In the genomic region with DNA sequence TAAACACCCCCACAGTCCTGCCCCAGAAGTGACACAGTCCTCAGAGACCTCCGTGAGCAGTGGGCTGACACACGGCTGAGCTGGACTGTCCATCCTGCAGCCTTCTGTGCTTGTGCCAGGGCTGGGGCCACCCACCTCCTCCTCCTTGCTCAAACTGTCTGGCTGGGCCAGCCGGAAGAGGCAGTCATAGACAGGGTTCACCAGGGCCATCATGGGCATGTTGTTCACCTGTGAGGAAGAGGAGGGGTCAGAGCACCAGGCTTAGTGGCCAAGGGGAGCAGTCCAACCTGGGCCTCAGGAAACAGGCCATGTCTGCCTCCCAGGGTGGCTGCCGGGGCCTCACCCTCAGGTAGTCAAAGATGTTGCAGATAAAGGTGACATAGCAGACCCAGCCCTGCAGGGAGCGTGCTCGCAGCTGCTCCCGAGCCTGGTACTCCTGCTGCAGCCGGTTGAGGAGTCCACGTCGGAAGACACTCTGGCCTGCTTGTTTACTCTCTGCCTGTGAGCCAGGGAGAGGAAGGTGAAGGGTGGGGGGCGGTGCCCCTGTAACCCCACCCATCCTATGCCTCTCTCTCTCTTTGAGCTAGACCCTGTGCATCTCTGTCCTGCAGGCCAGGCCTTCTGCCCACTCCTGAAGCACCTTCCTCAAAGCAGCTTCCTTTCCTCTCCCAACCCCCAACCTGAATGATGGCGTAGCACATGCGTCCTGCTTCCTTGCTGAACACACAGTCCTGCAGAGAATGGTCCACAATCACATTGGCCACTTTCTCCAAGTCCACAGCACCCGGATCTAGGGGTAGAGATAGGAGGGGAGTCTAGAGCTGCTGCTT, we compare ENCODE assay signal across 1 cellular context.
TF ChIP-seq lines count a peak whose summit lies in the region.

No MANE protein-coding gene starts in this region.

TF ChIP-seq in HepG2, 621 proteins besides CTCF, POLR2A, EP300 and RAD21 (continued from another document and continues in another):
- TF ChIP-seq REST (IDR thresholded peaks at IDR 0.05; ENCODE audit: borderline replicate concordance in 1 of 2, low read depth in 1 of 2, low read length in 2 of 2): no peak; a peak in 1 of 4 replicates
- peak; percentile 89 for TF ChIP-seq ZNF619 (CRISPR knock-in tag; IDR thresholded peaks at IDR 0.05)
- no peak for TF ChIP-seq SMYD3 (CRISPR knock-in tag; IDR thresholded peaks at IDR 0.05)
- no peak for TF ChIP-seq ZFP36L2 (CRISPR knock-in tag; IDR thresholded peaks at IDR 0.05)
- peak; percentile 60; the same call in 1 of the 2 replicates for TF ChIP-seq ZBTB3 (CRISPR knock-in tag; IDR thresholded peaks at IDR 0.05; ENCODE audit: borderline replicate concordance, low read depth)
- TF ChIP-seq CEBPB (IDR thresholded peaks at IDR 0.05; ENCODE audit: borderline replicate concordance, low read depth, low read length): no peak
- TF ChIP-seq REPIN1 (CRISPR knock-in tag; IDR thresholded peaks at IDR 0.05; ENCODE audit: borderline replicate concordance, low read depth): peak; percentile 88; the same call in 1 of the 2 replicates
- peak; percentile 30; the same call in 1 of the 2 replicates for TF ChIP-seq TFDP1 (CRISPR knock-in tag; IDR thresholded peaks at IDR 0.05; ENCODE audit: borderline replicate concordance)
- no peak for TF ChIP-seq REXO4 (CRISPR knock-in tag; IDR thresholded peaks at IDR 0.05; ENCODE audit: borderline replicate concordance)
- TF ChIP-seq, protein P1, sequence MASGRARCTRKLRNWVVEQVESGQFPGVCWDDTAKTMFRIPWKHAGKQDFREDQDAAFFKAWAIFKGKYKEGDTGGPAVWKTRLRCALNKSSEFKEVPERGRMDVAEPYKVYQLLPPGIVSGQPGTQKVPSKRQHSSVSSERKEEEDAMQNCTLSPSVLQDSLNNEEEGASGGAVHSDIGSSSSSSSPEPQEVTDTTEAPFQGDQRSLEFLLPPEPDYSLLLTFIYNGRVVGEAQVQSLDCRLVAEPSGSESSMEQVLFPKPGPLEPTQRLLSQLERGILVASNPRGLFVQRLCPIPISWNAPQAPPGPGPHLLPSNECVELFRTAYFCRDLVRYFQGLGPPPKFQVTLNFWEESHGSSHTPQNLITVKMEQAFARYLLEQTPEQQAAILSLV (CRISPR knock-in tag; IDR thresholded peaks at IDR 0.05; ENCODE audit: borderline replicate concordance): peak; percentile 72; the same call in 1 of the 2 replicates
- no peak for TF ChIP-seq ZBTB10 (CRISPR knock-in tag; IDR thresholded peaks at IDR 0.05; ENCODE audit: borderline replicate concordance)
- TF ChIP-seq ZFP41 (CRISPR knock-in tag; IDR thresholded peaks at IDR 0.05; ENCODE audit: borderline replicate concordance): peak; percentile 41; the same call in 1 of the 2 replicates
- TF ChIP-seq, protein P2, sequence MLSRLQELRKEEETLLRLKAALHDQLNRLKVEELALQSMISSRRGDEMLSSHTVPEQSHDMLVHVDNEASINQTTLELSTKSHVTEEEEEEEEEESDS (CRISPR knock-in tag; IDR thresholded peaks at IDR 0.05; ENCODE audit: borderline replicate concordance): peak; percentile 68; the same call in 1 of the 2 replicates
- TF ChIP-seq ELK4 (CRISPR knock-in tag; IDR thresholded peaks at IDR 0.05; ENCODE audit: borderline replicate concordance): no peak
- peak; percentile 53; the same call in 1 of the 2 replicates for TF ChIP-seq ZBTB33 (CRISPR knock-in tag; IDR thresholded peaks at IDR 0.05)
- TF ChIP-seq ATRX (CRISPR knock-in tag; IDR thresholded peaks at IDR 0.05; ENCODE audit: borderline replicate concordance): no peak
- TF ChIP-seq STAG1 (CRISPR knock-in tag; IDR thresholded peaks at IDR 0.05): peak; percentile 81
- TF ChIP-seq TFAP4 (IDR thresholded peaks at IDR 0.05; ENCODE audit: borderline replicate concordance, low read depth): peak; percentile 61; the same call in 1 of the 2 replicates
- TF ChIP-seq, protein P3, sequence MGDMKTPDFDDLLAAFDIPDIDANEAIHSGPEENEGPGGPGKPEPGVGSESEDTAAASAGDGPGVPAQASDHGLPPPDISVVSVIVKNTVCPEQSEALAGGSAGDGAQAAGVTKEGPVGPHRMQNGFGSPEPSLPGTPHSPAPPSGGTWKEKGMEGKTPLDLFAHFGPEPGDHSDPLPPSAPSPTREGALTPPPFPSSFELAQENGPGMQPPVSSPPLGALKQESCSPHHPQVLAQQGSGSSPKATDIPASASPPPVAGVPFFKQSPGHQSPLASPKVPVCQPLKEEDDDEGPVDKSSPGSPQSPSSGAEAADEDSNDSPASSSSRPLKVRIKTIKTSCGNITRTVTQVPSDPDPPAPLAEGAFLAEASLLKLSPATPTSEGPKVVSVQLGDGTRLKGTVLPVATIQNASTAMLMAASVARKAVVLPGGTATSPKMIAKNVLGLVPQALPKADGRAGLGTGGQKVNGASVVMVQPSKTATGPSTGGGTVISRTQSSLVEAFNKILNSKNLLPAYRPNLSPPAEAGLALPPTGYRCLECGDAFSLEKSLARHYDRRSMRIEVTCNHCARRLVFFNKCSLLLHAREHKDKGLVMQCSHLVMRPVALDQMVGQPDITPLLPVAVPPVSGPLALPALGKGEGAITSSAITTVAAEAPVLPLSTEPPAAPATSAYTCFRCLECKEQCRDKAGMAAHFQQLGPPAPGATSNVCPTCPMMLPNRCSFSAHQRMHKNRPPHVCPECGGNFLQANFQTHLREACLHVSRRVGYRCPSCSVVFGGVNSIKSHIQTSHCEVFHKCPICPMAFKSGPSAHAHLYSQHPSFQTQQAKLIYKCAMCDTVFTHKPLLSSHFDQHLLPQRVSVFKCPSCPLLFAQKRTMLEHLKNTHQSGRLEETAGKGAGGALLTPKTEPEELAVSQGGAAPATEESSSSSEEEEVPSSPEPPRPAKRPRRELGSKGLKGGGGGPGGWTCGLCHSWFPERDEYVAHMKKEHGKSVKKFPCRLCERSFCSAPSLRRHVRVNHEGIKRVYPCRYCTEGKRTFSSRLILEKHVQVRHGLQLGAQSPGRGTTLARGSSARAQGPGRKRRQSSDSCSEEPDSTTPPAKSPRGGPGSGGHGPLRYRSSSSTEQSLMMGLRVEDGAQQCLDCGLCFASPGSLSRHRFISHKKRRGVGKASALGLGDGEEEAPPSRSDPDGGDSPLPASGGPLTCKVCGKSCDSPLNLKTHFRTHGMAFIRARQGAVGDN (CRISPR knock-in tag; IDR thresholded peaks at IDR 0.05): peak; percentile 93
